In genomic region chr7:29900745-29901144, GRCh38 we compare ENCODE assay signal across 24 cellular contexts.
"Had no signal": no experiment of that assay in that cellular context is flagged by ENCODE, and none has a peak within 500 bp of the region (broad histone marks: within the 10 kb centered on the region; RNA-seq: fewer than 3 reads in every experiment).

No MANE protein-coding gene starts in this region.

- H3K9me3 ChIP-seq: tibial artery had no signal

- FAIRE-seq: astrocyte, colon, endothelial cell of umbilical vein, frontal cortex had no signal

- H3K27ac ChIP-seq: adrenal gland, dorsolateral prefrontal cortex, hepatocyte, left lung, tibial artery, WERI-Rb-1 had no signal

- H3K4me3 ChIP-seq: adrenal gland, dorsolateral prefrontal cortex, hepatocyte, left lung, lung, tibial artery had no signal

- DNase-seq: activated CD4-positive, alpha-beta T cell treated with anti-CD3 and anti-CD28 coated beads, Interleukin-2, amount 50 U/mL, for 1 hour; activated CD4-positive, CD25-positive, alpha-beta regulatory T cell treated with anti-CD3 and anti-CD28 coated beads, Interleukin-2, amount 50 U/mL, for 72 hours; activated gamma-delta T cell treated with Interleukin-2 at 50 U/mL for 16 hours; activated T-cell treated with anti-CD3 and anti-CD28 coated beads, Interleukin-2, amount 50 U/mL, for 1 hour; adrenal gland; central memory CD4-positive, alpha-beta T cell; dorsolateral prefrontal cortex; effector memory CD8-positive, alpha-beta T cell; glutamatergic neuron; immature natural killer cell; left lung; natural killer cell; retina; stimulated activated CD4-positive, alpha-beta T cell treated with anti-CD3 and anti-CD28 coated beads, Interleukin-12 subunit alpha, Interleukin-12 subunit beta, amount 100 ng/mL, for 4 hours; stimulated activated CD4-positive, alpha-beta T cell treated with anti-CD3 and anti-CD28 coated beads, Interleukin-4, amount 100 ng/mL, for 4 hours; T-helper 17 cell; tibial artery; WERI-Rb-1 had no signal

- H3K4me1 ChIP-seq: adrenal gland, left lung had no signal

- H3K27me3 ChIP-seq: adrenal gland, dorsolateral prefrontal cortex, hepatocyte, left lung, tibial artery had no signal

- H3K36me3 ChIP-seq: adrenal gland, left lung, WERI-Rb-1 had no signal
